Comparison of ENCODE assay signal across 16 cellular contexts in genomic region chr12:12483438-12483837, GRCh38.
A peak's percentile ranks its signal among the peaks of the same experiment; 100 is the strongest.
DNase-seq lines count a peak whose midpoint lies in the region; ATAC-seq and TF ChIP-seq lines count a peak whose summit lies in the region.
"Had no signal": no experiment of that assay in that cellular context is flagged by ENCODE, and none has a peak within 500 bp of the region (broad histone marks: within the 10 kb centered on the region; RNA-seq: fewer than 3 reads in every experiment).

No MANE protein-coding gene starts in this region.

- TF ChIP-seq CTCF in endodermal cell (conservative IDR thresholded peaks at IDR 0.05), result no peak

- no peak overlapping the region for H3K27ac ChIP-seq in endodermal cell (ENCODE audit: low read depth, low read length)
- H3K27ac ChIP-seq: gastroesophageal sphincter, parathyroid adenoma had no signal

- ATAC-seq in GM18511 (IDR thresholded peaks at IDR 0.05; ENCODE audit: unreplicated experiment), result peak; percentile 5
- ATAC-seq: gastroesophageal sphincter, upper lobe of right lung had no signal

- peak overlapping the region; percentile 78 for H3K4me3 Mint-ChIP-seq in activated CD4-positive, alpha-beta memory T cell treated with anti-CD3 and anti-CD28 coated beads, Interleukin-2, amount 10 ng/mL, durations not matched to agents 7 days and 5 days
- no peak overlapping the region for H3K4me3 Mint-ChIP-seq in endodermal cell

- CTCF ChIA-PET in activated CD4-positive, alpha-beta memory T cell treated with anti-CD3 and anti-CD28 coated beads, Interleukin-2, amount 10 ng/mL, durations not matched to agents 7 days and 5 days (lab: Charles Lee), result interaction anchor here (0.7 to 2.6 kb wide), 7 partner anchors 9 to 254 kb away, joined by 3 to 14 read pairs (median 7); partner anchors contain the start of gene DUSP16

- DNase-seq in Ammon's horn (ENCODE audit: low spot score) (peak; percentile 27), medulla oblongata (ENCODE audit: extremely low spot score) (peak; percentile 50), NCI-H345 (lab: John Stamatoyannopoulos, UW) (no peak), endodermal cell (no peak), KBM-7 (no peak)
- DNase-seq in activated CD4-positive, alpha-beta memory T cell treated with anti-CD3 and anti-CD28 coated beads, Interleukin-2, amount 10 ng/mL, durations not matched to agents 7 days and 5 days, result no peak
- DNase-seq in stimulated activated CD4-positive, alpha-beta T cell treated with anti-CD3 and anti-CD28 coated beads, Interleukin-4, amount 100 ng/mL, for 24 hours, result no peak
- DNase-seq: activated CD4-positive, CD25-positive, alpha-beta regulatory T cell; activated gamma-delta T cell; midbrain; NCI-H1105 treated with DMSO at 0.1 percent for 48 hours; SW 1271; upper lobe of right lung had no signal

- H3K36me3 Mint-ChIP-seq in activated CD4-positive, alpha-beta memory T cell treated with anti-CD3 and anti-CD28 coated beads, Interleukin-2, amount 10 ng/mL, durations not matched to agents 7 days and 5 days (ENCODE audit: low read depth), result peaks cover 79% of the 10 kb centered on the region
- H3K36me3 Mint-ChIP-seq in endodermal cell (ENCODE audit: low read depth), result peaks cover 51% of the 10 kb centered on the region

- no peaks in the 10 kb centered on the region for H3K27me3 ChIP-seq in endodermal cell (ENCODE audit: control insufficient read depth, insufficient read depth, low read length, poor library complexity, severe bottlenecking)
- H3K27me3 ChIP-seq: gastroesophageal sphincter, upper lobe of right lung had no signal

- peaks cover 58% of the 10 kb centered on the region for H3K36me3 ChIP-seq in endodermal cell (ENCODE audit: control insufficient read depth, insufficient read depth, low read length)

- H3K9me3 Mint-ChIP-seq in activated CD4-positive, alpha-beta memory T cell treated with anti-CD3 and anti-CD28 coated beads, Interleukin-2, amount 10 ng/mL, durations not matched to agents 7 days and 5 days, result no peaks in the 10 kb centered on the region
- no peaks in the 10 kb centered on the region for H3K9me3 Mint-ChIP-seq in endodermal cell

- POLR2A ChIA-PET in activated CD4-positive, alpha-beta memory T cell treated with anti-CD3 and anti-CD28 coated beads, Interleukin-2, amount 10 ng/mL, durations not matched to agents 7 days and 5 days (lab: Charles Lee), result interaction anchor here (1.3 to 22.6 kb wide), 18 partner anchors 8 to 253 kb away, joined by 3 to 580 read pairs (median 34); partner anchors contain the start of genes BORCS5, CDKN1B, CREBL2 and DUSP16

- peak overlapping the region; percentile 94 for H3K27ac Mint-ChIP-seq in activated CD4-positive, alpha-beta memory T cell treated with anti-CD3 and anti-CD28 coated beads, Interleukin-2, amount 10 ng/mL, durations not matched to agents 7 days and 5 days
- H3K27ac Mint-ChIP-seq in endodermal cell, result no peak overlapping the region

- no peak overlapping the region for H3K4me3 ChIP-seq in endodermal cell (ENCODE audit: low read length)
- H3K4me3 ChIP-seq: gastroesophageal sphincter, upper lobe of right lung had no signal

- no peaks in the 10 kb centered on the region for H3K9me3 ChIP-seq in endodermal cell (ENCODE audit: control insufficient read depth, low read length)
- H3K9me3 ChIP-seq: gastroesophageal sphincter, upper lobe of right lung had no signal

- H3K9ac ChIP-seq in endodermal cell (ENCODE audit: extremely low read depth, low read length, poor library complexity, severe bottlenecking), result no peak overlapping the region
- H3K9ac ChIP-seq: parathyroid adenoma had no signal

- in situ Hi-C loops in KBM-7 (cut with MboI; ENCODE audit: low pct_unique_long_range_greater_than_20kb, low sequenced_read_pairs), result no loop called here

- H3K4me1 Mint-ChIP-seq in activated CD4-positive, alpha-beta memory T cell treated with anti-CD3 and anti-CD28 coated beads, Interleukin-2, amount 10 ng/mL, durations not matched to agents 7 days and 5 days, result peaks cover 81% of the 10 kb centered on the region
- peaks cover 2% of the 10 kb centered on the region for H3K4me1 Mint-ChIP-seq in endodermal cell

- H3K4me1 ChIP-seq in endodermal cell (ENCODE audit: control insufficient read depth, insufficient read depth, low read length), result no peaks in the 10 kb centered on the region
- H3K4me1 ChIP-seq: gastroesophageal sphincter, parathyroid adenoma had no signal

- 94 to 100% methylated on average over 1 to 3 of the region's 3 CpGs for WGBS in endodermal cell (ENCODE audit: insufficient coverage in 1 of 2, insufficient read length in 1 of 2), 2 experiments

- no peaks in the 10 kb centered on the region for H3K27me3 Mint-ChIP-seq in activated CD4-positive, alpha-beta memory T cell treated with anti-CD3 and anti-CD28 coated beads, Interleukin-2, amount 10 ng/mL, durations not matched to agents 7 days and 5 days
- no peaks in the 10 kb centered on the region for H3K27me3 Mint-ChIP-seq in endodermal cell (ENCODE audit: insufficient read depth)

Comparison
In these comparisons a context has a peak if more than half of its experiments do, and no peak if none do; other contexts are left out.
1. DNase-seq: peak in Ammon's horn (single experiment) and medulla oblongata (single experiment); none in activated CD4-positive, alpha-beta memory T cell treated with anti-CD3 and anti-CD28 coated beads, Interleukin-2, amount 10 ng/mL, durations not matched to agents 7 days and 5 days (single experiment), stimulated activated CD4-positive, alpha-beta T cell treated with anti-CD3 and anti-CD28 coated beads, Interleukin-4, amount 100 ng/mL, for 24 hours (single experiment), NCI-H345 (single experiment), endodermal cell (single experiment) and KBM-7 (single experiment).